ENCODE assay signal across 32 cellular contexts in genomic region chr5:179348833-179349232, GRCh38. TPM values are rescaled to one million over a fixed set of nuclear protein-coding genes. Genes with fewer than 3 reads are reported as not detected.
"Had no signal": no experiment of that assay in that cellular context is flagged by ENCODE, and none has a peak within 500 bp of the region (broad histone marks: within the 10 kb centered on the region; RNA-seq: fewer than 3 reads in every experiment).

No MANE protein-coding gene starts in this region.

- FAIRE-seq: endometrium had no signal

- H3K4me3 ChIP-seq: breast epithelium, esophagus squamous epithelium, heart right ventricle, lung, mucosa of descending colon, ovary, skin epidermis, uterus had no signal

- H3K36me3 ChIP-seq: breast epithelium, esophagus squamous epithelium, heart right ventricle, neutrophil, ovary, uterus had no signal

- ATAC-seq: activated CD4-positive, alpha-beta T cell treated with anti-CD3 and anti-CD28 coated beads for 36 hours; activated CD8-positive, alpha-beta memory T cell treated with anti-CD3 and anti-CD28 coated beads, Interleukin-2, amount 10 ng/mL, durations not matched to agents 7 days and 5 days; activated CD8-positive, alpha-beta T cell treated with anti-CD3 and anti-CD28 coated beads, Interleukin-2, amount 10 ng/mL, durations not matched to agents 7 days and 5 days; activated naive CD8-positive, alpha-beta T cell treated with anti-CD3 and anti-CD28 coated beads, Interleukin-2, amount 50 U/mL, for 24 hours; heart right ventricle; left lobe of liver; mucosa of descending colon; natural killer cell treated with Interleukin-12 subunit alpha and Interleukin-12 subunit beta and Interleukin-15 and Interleukin-18, amount 100 ng/mL, for 72 hours; sciatic nerve; stimulated activated memory B cell treated with anti-CD40 and anti-IgM and Interleukin-4, amounts not matched to agents 10 μg/mL and 1 μg/mL and 100 μg/mL, for 72 hours; stimulated activated naive CD8-positive, alpha-beta T cell treated with anti-CD3 and anti-CD28 coated beads, Interleukin-15, amount 100 ng/mL, for 72 hours had no signal

- H3K27me3 ChIP-seq: ovary, uterus had no signal

- H3K27ac ChIP-seq: breast epithelium, epithelial cell of prostate, esophagus squamous epithelium, heart right ventricle, neutrophil, ovary, skin epidermis, uterus had no signal

- H3K9me3 ChIP-seq: breast epithelium, esophagus squamous epithelium, heart right ventricle, mucosa of descending colon, neutrophil, ovary, uterus had no signal

- H3K4me1 ChIP-seq: uterus had no signal

- DNase-seq: activated CD4-positive, alpha-beta T cell treated with anti-CD3 and anti-CD28 coated beads for 36 hours; activated CD4-positive, CD25-positive, alpha-beta regulatory T cell; activated CD8-positive, alpha-beta memory T cell treated with anti-CD3 and anti-CD28 coated beads, Interleukin-2, amount 10 ng/mL, durations not matched to agents 7 days and 5 days; activated CD8-positive, alpha-beta T cell treated with anti-CD3 and anti-CD28 coated beads, Interleukin-2, amount 10 ng/mL, durations not matched to agents 7 days and 5 days; activated naive CD8-positive, alpha-beta T cell treated with anti-CD3 and anti-CD28 coated beads, Interleukin-2, amount 50 U/mL, for 24 hours; activated T-cell treated with anti-CD3 and anti-CD28 coated beads, Interleukin-2, amount 50 U/mL, for 48 hours; central memory CD4-positive, alpha-beta T cell; dermis blood vessel endothelial cell; effector CD4-positive, alpha-beta T cell; esophagus squamous epithelium; foreskin melanocyte; heart right ventricle; kidney glomerular epithelial cell; ovary; stimulated activated CD4-positive, alpha-beta T cell treated with anti-CD3 and anti-CD28 coated beads, Interleukin-1b, Interleukin-23, amount 100 ng/mL, for 48 hours; stimulated activated CD4-positive, alpha-beta T cell treated with anti-CD3 and anti-CD28 coated beads, Interleukin-4, amount 100 ng/mL, for 4 hours; stimulated activated CD8-positive, alpha-beta memory T cell treated with anti-CD3 and anti-CD28 coated beads, Interleukin-4, amount 100 ng/mL, for 48 hours; stimulated activated naive CD8-positive, alpha-beta T cell treated with anti-CD3 and anti-CD28 coated beads, Interleukin-15, amount 100 ng/mL, for 72 hours; substantia nigra; uterus had no signal

RNA-seq across cellular contexts. Expression of gene ADAMTS2, which starts 3.6 kb away (rescaled TPM):
- total RNA-seq: activated CD4-positive, alpha-beta T cell treated with anti-CD3 and anti-CD28 coated beads for 36 hours; activated CD8-positive, alpha-beta memory T cell treated with anti-CD3 and anti-CD28 coated beads, Interleukin-2, amount 10 ng/mL, durations not matched to agents 7 days and 5 days; activated CD8-positive, alpha-beta T cell treated with anti-CD3 and anti-CD28 coated beads, Interleukin-2, amount 10 ng/mL, durations not matched to agents 7 days and 5 days; activated T-helper 2 cell treated with anti-CD3 and anti-CD28 coated beads, Interferon-gamma antibody, Interleukin-2, Interleukin-4, amounts not matched to agents 10 μg/mL and 5 μg/mL and 100 μg/mL, durations not matched to agents 14 hours and 24 hours and 36 hours; natural killer cell treated with Interleukin-12 subunit alpha and Interleukin-12 subunit beta and Interleukin-15 and Interleukin-18, amount 100 ng/mL, for 72 hours had no signal
